18 cellular contexts compared by ENCODE assay signal in the genomic region with DNA sequence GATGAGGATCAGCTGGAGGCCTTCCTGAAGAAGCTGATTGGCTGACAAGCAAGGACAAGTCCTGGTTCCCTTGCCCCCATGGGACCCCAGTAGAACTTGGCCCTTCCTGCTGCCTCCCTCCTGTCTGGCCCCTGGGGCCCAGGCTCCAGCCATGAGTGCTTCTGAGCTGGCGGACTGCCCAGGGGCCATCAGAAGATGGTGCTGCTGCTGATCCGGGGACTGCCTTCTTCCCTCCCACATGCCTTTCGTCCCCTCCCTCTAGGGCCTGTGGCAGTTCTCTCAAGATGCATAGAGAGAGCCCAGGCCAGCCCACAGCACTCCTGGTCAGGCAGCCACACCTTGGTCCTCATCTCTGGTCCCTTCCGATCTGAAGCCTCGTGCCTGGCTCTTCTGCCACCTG.
"Had no signal": no experiment of that assay in that cellular context is flagged by ENCODE, and none has a peak within 500 bp of the region (broad histone marks: within the 10 kb centered on the region; RNA-seq: fewer than 3 reads in every experiment).

No MANE protein-coding gene starts in this region.

- DNase-seq: activated CD4-positive, alpha-beta T cell treated with anti-CD3 and anti-CD28 coated beads for 4 hours; activated CD4-positive, alpha-beta T cell treated with anti-CD3 and anti-CD28 coated beads, Interleukin-2, amount 50 U/mL, for 48 hours; activated CD4-positive, CD25-positive, alpha-beta regulatory T cell; activated CD8-positive, alpha-beta memory T cell treated with anti-CD3 and anti-CD28 coated beads, Interleukin-2, amount 50 U/mL, for 48 hours; activated gamma-delta T cell; activated naive CD4-positive, alpha-beta T cell treated with anti-CD3 and anti-CD28 coated beads, Interleukin-2, amount 50 U/mL, for 16 hours; activated naive CD8-positive, alpha-beta T cell treated with anti-CD3 and anti-CD28 coated beads, Interleukin-2, amount 50 U/mL, for 24 hours; activated T-cell treated with anti-CD3 and anti-CD28 coated beads, Interleukin-2, amount 50 U/mL, for 72 hours; cerebellar nuclear complex; cortex of kidney; endodermal cell; lower lobe of right lung; naive thymus-derived CD8-positive, alpha-beta T cell; retina; T-helper 9 cell; thyroid gland had no signal

- ATAC-seq: activated naive CD8-positive, alpha-beta T cell treated with anti-CD3 and anti-CD28 coated beads, Interleukin-2, amount 50 U/mL, for 24 hours; activated T-cell treated with anti-CD3 and anti-CD28 coated beads, Interleukin-2, amount 50 U/mL, for 72 hours; gastroesophageal sphincter; naive thymus-derived CD8-positive, alpha-beta T cell had no signal

- H3K27ac ChIP-seq: gastroesophageal sphincter, lower lobe of right lung, neural progenitor cell, thyroid gland had no signal

- H3K4me1 ChIP-seq: lower lobe of right lung, neural progenitor cell, thyroid gland had no signal

- H3K9me3 ChIP-seq: gastroesophageal sphincter, lower lobe of right lung, thyroid gland had no signal

- H3K27me3 ChIP-seq: gastroesophageal sphincter, neural progenitor cell, thyroid gland had no signal

- H3K4me3 ChIP-seq: gastroesophageal sphincter, lower lobe of right lung, neural progenitor cell, thyroid gland had no signal

- H3K36me3 ChIP-seq: gastroesophageal sphincter, lower lobe of right lung, neural progenitor cell, thyroid gland had no signal
